In genomic region chr12:104582739-104583138, GRCh38 we compare ENCODE assay signal across 9 cellular contexts.
DNase-seq lines count a peak whose midpoint lies in the region; ATAC-seq and TF ChIP-seq lines count a peak whose summit lies in the region.
"Had no signal": no experiment of that assay in that cellular context is flagged by ENCODE, and none has a peak within 500 bp of the region (broad histone marks: within the 10 kb centered on the region; RNA-seq: fewer than 3 reads in every experiment).

No MANE protein-coding gene starts in this region.

- H3K27me3 Mint-ChIP-seq in naive thymus-derived CD8-positive, alpha-beta T cell: no peaks in the 10 kb centered on the region
- H3K27me3 Mint-ChIP-seq in progenitor cell of endocrine pancreas: peaks cover 2% of the 10 kb centered on the region

- H3K4me1 Mint-ChIP-seq in naive thymus-derived CD8-positive, alpha-beta T cell: peaks cover 33 to 89% (median 59%) of the 10 kb centered on the region in 4 donors
- peaks cover 2% of the 10 kb centered on the region for H3K4me1 Mint-ChIP-seq in progenitor cell of endocrine pancreas (ENCODE audit: low read depth)

- ATAC-seq in GM18873 (IDR thresholded peaks at IDR 0.05; ENCODE audit: low FRiP score, unreplicated experiment) (peak; percentile 79), GM21737 (IDR thresholded peaks at IDR 0.05; ENCODE audit: unreplicated experiment) (peak; percentile 75), HG03457 (IDR thresholded peaks at IDR 0.05; ENCODE audit: unreplicated experiment) (peak; percentile 68)
- ATAC-seq in naive thymus-derived CD8-positive, alpha-beta T cell: peak; percentile 48 to 56

- H3K27ac Mint-ChIP-seq in naive thymus-derived CD8-positive, alpha-beta T cell: peak overlapping the region in 2 of 10 donors; percentile 51 to 79
- H3K27ac Mint-ChIP-seq in progenitor cell of endocrine pancreas: no peak overlapping the region

- peak overlapping the region in 1 of 10 donors; percentile 45 for H3K4me3 Mint-ChIP-seq in naive thymus-derived CD8-positive, alpha-beta T cell
- no peak overlapping the region for H3K4me3 Mint-ChIP-seq in progenitor cell of endocrine pancreas (ENCODE audit: low read depth)

- peak in 2 of 10 donors; percentile 12 to 15 for DNase-seq in naive thymus-derived CD8-positive, alpha-beta T cell
- DNase-seq in progenitor cell of endocrine pancreas (ENCODE audit: low spot score, unreplicated experiment) (no peak), NCI-H1930 (lab: John Stamatoyannopoulos, UW) (no peak), substantia nigra (lab: John Stamatoyannopoulos, UW) (no peak)

- no peaks in the 10 kb centered on the region for H3K9me3 Mint-ChIP-seq in naive thymus-derived CD8-positive, alpha-beta T cell
- H3K9me3 Mint-ChIP-seq in progenitor cell of endocrine pancreas (ENCODE audit: low read depth): no peaks in the 10 kb centered on the region

- peaks cover 0 to 2% (median 0%) of the 10 kb centered on the region in 3 donors for H3K36me3 Mint-ChIP-seq in naive thymus-derived CD8-positive, alpha-beta T cell
- no peaks in the 10 kb centered on the region for H3K36me3 Mint-ChIP-seq in progenitor cell of endocrine pancreas (ENCODE audit: insufficient read depth)

- no peak for TF ChIP-seq CTCF in progenitor cell of endocrine pancreas (IDR thresholded peaks at IDR 0.05; ENCODE audit: unreplicated experiment)

- POLR2A ChIA-PET in naive thymus-derived CD8-positive, alpha-beta T cell (lab: Charles Lee): interaction anchor here (0.6 kb wide), 1 partner anchor 146 kb away, joined by 7 read pairs; no protein-coding TSS in a partner anchor

- H3K27ac ChIP-seq in substantia nigra (ENCODE audit: low read depth, low read length, poor library complexity, severe bottlenecking): no peak overlapping the region
- H3K27ac ChIP-seq: skin epidermis, suprapubic skin had no signal
